1 cellular context compared by ENCODE assay signal in the genomic region with DNA sequence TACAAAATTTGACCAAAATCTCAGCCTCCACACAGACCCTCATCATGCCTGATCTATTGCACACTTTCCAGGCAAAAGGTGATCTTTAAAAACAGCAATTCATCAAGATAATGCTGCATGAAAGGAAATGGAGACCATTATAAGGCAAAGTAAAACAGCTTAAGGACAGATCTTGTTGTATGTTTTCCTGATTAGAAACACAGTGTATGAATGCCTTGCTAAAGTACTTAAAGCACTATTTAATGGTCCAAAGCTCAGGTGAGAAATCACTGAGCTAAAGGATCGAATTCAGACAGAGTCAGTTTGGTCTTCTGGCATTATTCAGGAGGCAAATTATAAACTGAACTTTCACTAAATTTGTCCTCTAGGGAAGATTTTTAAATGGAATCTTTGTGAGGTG.
TF ChIP-seq lines count a peak whose summit lies in the region.

No MANE protein-coding gene starts in this region.

TF ChIP-seq in H1, 55 proteins besides CTCF, POLR2A, EP300 and RAD21:
- TF ChIP-seq POLR2AphosphoS5 (IDR thresholded peaks at IDR 0.05; ENCODE audit: low read depth, low read length), result no peak
- no peak for TF ChIP-seq SIRT6 (IDR thresholded peaks at IDR 0.05; ENCODE audit: low read length)
- TF ChIP-seq JUN (IDR thresholded peaks at IDR 0.05; ENCODE audit: low read depth, low read length), result no peak
- no peak for TF ChIP-seq YY1 (IDR thresholded peaks at IDR 0.05; ENCODE audit: low read depth, low read length)
- TF ChIP-seq SIX5 (IDR thresholded peaks at IDR 0.05; ENCODE audit: low read depth, low read length), result no peak
- no peak for TF ChIP-seq CTBP2 (IDR thresholded peaks at IDR 0.05; ENCODE audit: borderline replicate concordance, insufficient read depth, insufficient read length, low read length)
- TF ChIP-seq EGR1 (IDR thresholded peaks at IDR 0.05; ENCODE audit: borderline replicate concordance, low read depth, low read length), result no peak
